ENCODE assay signal across 1 cellular context in genomic region chr10:12975266-12975665, GRCh38.
TF ChIP-seq lines count a peak whose summit lies in the region.

No MANE protein-coding gene starts in this region.

TF ChIP-seq in K562, 482 proteins besides CTCF, POLR2A, EP300 and RAD21:
- TF ChIP-seq, protein P1, sequence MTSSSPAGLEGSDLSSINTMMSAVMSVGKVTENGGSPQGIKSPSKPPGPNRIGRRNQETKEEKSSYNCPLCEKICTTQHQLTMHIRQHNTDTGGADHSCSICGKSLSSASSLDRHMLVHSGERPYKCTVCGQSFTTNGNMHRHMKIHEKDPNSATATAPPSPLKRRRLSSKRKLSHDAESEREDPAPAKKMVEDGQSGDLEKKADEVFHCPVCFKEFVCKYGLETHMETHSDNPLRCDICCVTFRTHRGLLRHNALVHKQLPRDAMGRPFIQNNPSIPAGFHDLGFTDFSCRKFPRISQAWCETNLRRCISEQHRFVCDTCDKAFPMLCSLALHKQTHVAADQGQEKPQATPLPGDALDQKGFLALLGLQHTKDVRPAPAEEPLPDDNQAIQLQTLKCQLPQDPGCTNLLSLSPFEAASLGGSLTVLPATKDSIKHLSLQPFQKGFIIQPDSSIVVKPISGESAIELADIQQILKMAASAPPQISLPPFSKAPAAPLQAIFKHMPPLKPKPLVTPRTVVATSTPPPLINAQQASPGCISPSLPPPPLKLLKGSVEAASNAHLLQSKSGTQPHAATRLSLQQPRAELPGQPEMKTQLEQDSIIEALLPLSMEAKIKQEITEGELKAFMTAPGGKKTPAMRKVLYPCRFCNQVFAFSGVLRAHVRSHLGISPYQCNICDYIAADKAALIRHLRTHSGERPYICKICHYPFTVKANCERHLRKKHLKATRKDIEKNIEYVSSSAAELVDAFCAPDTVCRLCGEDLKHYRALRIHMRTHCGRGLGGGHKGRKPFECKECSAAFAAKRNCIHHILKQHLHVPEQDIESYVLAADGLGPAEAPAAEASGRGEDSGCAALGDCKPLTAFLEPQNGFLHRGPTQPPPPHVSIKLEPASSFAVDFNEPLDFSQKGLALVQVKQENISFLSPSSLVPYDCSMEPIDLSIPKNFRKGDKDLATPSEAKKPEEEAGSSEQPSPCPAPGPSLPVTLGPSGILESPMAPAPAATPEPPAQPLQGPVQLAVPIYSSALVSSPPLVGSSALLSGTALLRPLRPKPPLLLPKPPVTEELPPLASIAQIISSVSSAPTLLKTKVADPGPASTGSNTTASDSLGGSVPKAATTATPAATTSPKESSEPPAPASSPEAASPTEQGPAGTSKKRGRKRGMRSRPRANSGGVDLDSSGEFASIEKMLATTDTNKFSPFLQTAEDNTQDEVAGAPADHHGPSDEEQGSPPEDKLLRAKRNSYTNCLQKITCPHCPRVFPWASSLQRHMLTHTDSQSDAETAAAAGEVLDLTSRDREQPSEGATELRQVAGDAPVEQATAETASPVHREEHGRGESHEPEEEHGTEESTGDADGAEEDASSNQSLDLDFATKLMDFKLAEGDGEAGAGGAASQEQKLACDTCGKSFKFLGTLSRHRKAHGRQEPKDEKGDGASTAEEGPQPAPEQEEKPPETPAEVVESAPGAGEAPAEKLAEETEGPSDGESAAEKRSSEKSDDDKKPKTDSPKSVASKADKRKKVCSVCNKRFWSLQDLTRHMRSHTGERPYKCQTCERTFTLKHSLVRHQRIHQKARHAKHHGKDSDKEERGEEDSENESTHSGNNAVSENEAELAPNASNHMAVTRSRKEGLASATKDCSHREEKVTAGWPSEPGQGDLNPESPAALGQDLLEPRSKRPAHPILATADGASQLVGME (CRISPR knock-in tag; IDR thresholded peaks at IDR 0.05): no peak
